ENCODE assay signal across 8 cellular contexts in genomic region chr18:59272971-59273935, GRCh38. TPM values are rescaled to one million over a fixed set of nuclear protein-coding genes. Genes with fewer than 3 reads are reported as not detected.
A peak's percentile ranks its signal among the peaks of the same experiment; 100 is the strongest.
DNase-seq lines count a peak whose midpoint lies in the region; ATAC-seq and TF ChIP-seq lines count a peak whose summit lies in the region.

TSS of gene RAX (minus strand) at chr18:59273454. CDS start at chr18:59273206, 248 bp downstream.

- peaks cover 30% of the 10 kb centered on the region for H3K27me3 Mint-ChIP-seq in memory B cell

- H3K9me3 Mint-ChIP-seq in memory B cell = peaks cover 1% of the 10 kb centered on the region

- peak within 1 kb of the TSS; percentile 27 for H3K4me3 Mint-ChIP-seq in memory B cell

- in situ Hi-C loops in G401 (cut with HindIII; ENCODE audit: low sequenced_read_pairs) = no loop called here

- DNase-seq in GM03348 (ENCODE audit: low spot score) = peak; percentile 50
- no peak for DNase-seq in cardiac fibroblast (ENCODE audit: low read depth in 2 of 2)
- DNase-seq in memory B cell (ENCODE audit: low spot score in 2 of 2) = no peak
- no peak for DNase-seq in effector CD8-positive, alpha-beta T cell (lab: John Stamatoyannopoulos, UW)
- DNase-seq in G401 (ENCODE audit: low spot score) = no peak
- no peak for DNase-seq in mesenteric fat pad (ENCODE audit: low spot score)

- no peak within 1 kb of the TSS for H3K27ac Mint-ChIP-seq in memory B cell

- H3K4me1 Mint-ChIP-seq in memory B cell = peaks cover 12% of the 10 kb centered on the region

- ATAC-seq in HG03378 (IDR thresholded peaks at IDR 0.05; ENCODE audit: unreplicated experiment) (peak; percentile 56), memory B cell (ENCODE audit: low read depth) (peak; percentile 40), HG03045 (IDR thresholded peaks at IDR 0.05; ENCODE audit: unreplicated experiment) (no peak)

- peak; percentile 12 for TF ChIP-seq CTCF in cardiac fibroblast (IDR thresholded peaks at IDR 0.05; ENCODE audit: low read depth, low read length)

- peaks cover 2% of the 10 kb centered on the region for H3K36me3 Mint-ChIP-seq in memory B cell

- peak within 1 kb of the TSS in 1 of 2 donors; percentile 11 for H3K4me3 ChIP-seq in cardiac fibroblast (replicated peaks in 1 of 2; ENCODE audit: low read depth in 2 of 2, low read length in 2 of 2)

RNA-seq across cellular contexts. Expression of gene RAX, which starts in this region (rescaled TPM):
- total RNA-seq in G401 (2014; rRNA removed; shearing (Covaris generic)) = not detected in 2 replicates
- total RNA-seq in mesenteric fat pad = not detected
